ENCODE assay signal across 11 cellular contexts in genomic region chr19:57935731-57936130, GRCh38. TPM values are rescaled to one million over a fixed set of nuclear protein-coding genes. Genes with fewer than 3 reads are reported as not detected.
DNase-seq lines count a peak whose midpoint lies in the region; ATAC-seq and TF ChIP-seq lines count a peak whose summit lies in the region.
"Had no signal": no experiment of that assay in that cellular context is flagged by ENCODE, and none has a peak within 500 bp of the region (broad histone marks: within the 10 kb centered on the region; RNA-seq: fewer than 3 reads in every experiment).

No MANE protein-coding gene starts in this region.

- peaks cover 46% of the 10 kb centered on the region for H3K79me2 ChIP-seq in neural progenitor cell (ENCODE audit: low read depth)

- H3K27me3 Mint-ChIP-seq in IgD-negative memory B cell (no peaks in the 10 kb centered on the region), neural progenitor cell (ENCODE audit: insufficient read depth, low read depth) (peaks cover 4% of the 10 kb centered on the region)

- H3K4me1 Mint-ChIP-seq in IgD-negative memory B cell (peaks cover 7 to 9% (median 7%) of the 10 kb centered on the region in 3 donors), neural progenitor cell (peaks cover 8% of the 10 kb centered on the region)

- H2AFZ ChIP-seq in neural progenitor cell (replicated peaks), result peak overlapping the region; percentile 98

- DNase-seq in Ammon's horn (ENCODE audit: low spot score), result peak; percentile 44
- peak; percentile 72 for DNase-seq in globus pallidus (ENCODE audit: low spot score)
- no peak for DNase-seq in neural progenitor cell (ENCODE audit: low spot score)
- no peak for DNase-seq in retina
- DNase-seq in LoVo (ENCODE audit: low spot score), result no peak
- no peak for DNase-seq in COLO668 (lab: John Stamatoyannopoulos, UW; ENCODE audit: unreplicated experiment)
- DNase-seq: MG63 had no signal

- H3K36me3 Mint-ChIP-seq in IgD-negative memory B cell (peaks cover 20% of the 10 kb centered on the region), neural progenitor cell (peaks cover 71% of the 10 kb centered on the region)

- H3K9me3 ChIP-seq in neural progenitor cell (ENCODE audit: low read depth), result peaks cover 8% of the 10 kb centered on the region
- H3K9me3 ChIP-seq: thyroid gland had no signal

- H3K9me3 Mint-ChIP-seq in IgD-negative memory B cell (peaks cover 12 to 41% (median 24%) of the 10 kb centered on the region in 3 donors), neural progenitor cell (peaks cover 84% of the 10 kb centered on the region)

- H3K36me3 ChIP-seq in neural progenitor cell, result peaks cover 23% of the 10 kb centered on the region
- H3K36me3 ChIP-seq: MG63 had no signal

- H3K4me2 ChIP-seq in neural progenitor cell, result peak overlapping the region; percentile 94

- H3F3A ChIP-seq in neural progenitor cell (ENCODE audit: low read depth), result peaks cover 19% of the 10 kb centered on the region

- H4K20me1 ChIP-seq in neural progenitor cell (ENCODE audit: low read depth), result no peaks in the 10 kb centered on the region

- H3K9ac ChIP-seq in neural progenitor cell, result no peak overlapping the region

- H3K27ac Mint-ChIP-seq in IgD-negative memory B cell (peak overlapping the region in 1 of 3 donors; percentile 51), neural progenitor cell (no peak overlapping the region)

- peak overlapping the region; percentile 95 for H3K4me3 ChIP-seq in neural progenitor cell

- H3K4me1 ChIP-seq in neural progenitor cell, result peaks cover 17% of the 10 kb centered on the region

- H3K27ac ChIP-seq in neural progenitor cell, result peak overlapping the region; percentile 41

- no peaks in the 10 kb centered on the region for H3K27me3 ChIP-seq in neural progenitor cell
- H3K27me3 ChIP-seq: MG63, thyroid gland had no signal

- H3K4me3 Mint-ChIP-seq in IgD-negative memory B cell, result peak overlapping the region in 3 of 4 donors; percentile 95 to 97 (median 96)
- peak overlapping the region; percentile 98 for H3K4me3 Mint-ChIP-seq in neural progenitor cell

- no peak for ATAC-seq in HG02588 (IDR thresholded peaks at IDR 0.05; ENCODE audit: unreplicated experiment)

- TF ChIP-seq CTCF in neural progenitor cell (IDR thresholded peaks at IDR 0.05), result no peak

RNA-seq across cellular contexts. Expression of gene ZNF418, which starts 0.5 kb away (rescaled TPM):
- 6.0 TPM for polyA plus RNA-seq in IgD-negative memory B cell
- 25.9 and 43.0 TPM in 2 replicates for total RNA-seq in neural progenitor cell (ENCODE audit: low replicate concordance)

RNA-seq across cellular contexts. Expression of gene ZNF256, which starts 11.8 kb away (rescaled TPM):
- polyA plus RNA-seq in IgD-negative memory B cell, result 7.8 TPM
- 15.9 and 23.2 TPM in 2 replicates for total RNA-seq in neural progenitor cell (ENCODE audit: low replicate concordance)

RNA-seq across cellular contexts. Expression of gene ZNF417, which starts 19.3 kb away (rescaled TPM):
- 4.5 TPM for polyA plus RNA-seq in IgD-negative memory B cell
- total RNA-seq in neural progenitor cell (ENCODE audit: low replicate concordance), result 20.6 and 27.2 TPM in 2 replicates

RNA-seq across cellular contexts. Expression of gene C19orf18, which starts 38.6 kb away (rescaled TPM):
- not detected for polyA plus RNA-seq in IgD-negative memory B cell
- 0.15 TPM in 1 of 2 replicates, not detected in the other for total RNA-seq in neural progenitor cell (ENCODE audit: low replicate concordance)
- total RNA-seq: T-helper 1 cell treated with Interleukin-12 subunit alpha and Interleukin-12 subunit beta and Interleukin-4 antibody, amounts not matched to agents 30 ng/mL and 1 ng/mL, for 36 hours; thyroid gland had no signal

RNA-seq across cellular contexts. Expression of gene ZNF814, which starts 46.9 kb away (rescaled TPM):
- polyA plus RNA-seq in IgD-negative memory B cell, result 37.1 TPM
- total RNA-seq in neural progenitor cell (ENCODE audit: low replicate concordance), result 30.7 and 33.0 TPM in 2 replicates

Comparison
In these comparisons a context has a peak if more than half of its experiments do, and no peak if none do; other contexts are left out.
1. DNase-seq: peak in Ammon's horn (single experiment) and globus pallidus (single experiment); none in neural progenitor cell (single experiment), retina (single experiment), LoVo (single experiment) and COLO668 (single experiment).